Comparison of ENCODE assay signal across 1 cellular context in genomic region chr10:17655567-17656146, GRCh38.
TF ChIP-seq lines count a peak whose summit lies in the region.

No MANE protein-coding gene starts in this region.

TF ChIP-seq in K562, 482 proteins besides CTCF, POLR2A, EP300 and RAD21 (continued from another document):
- TF ChIP-seq ATF3 (IDR thresholded peaks at IDR 0.05) (peak; percentile 94), ATF3 (CRISPR knock-in tag; conservative IDR thresholded peaks at IDR 0.05) (no peak), ZNF707 (CRISPR knock-in tag; conservative IDR thresholded peaks at IDR 0.05) (no peak), CREBBP (IDR thresholded peaks at IDR 0.05; ENCODE audit: low read depth, low read length) (no peak), ZKSCAN8 (CRISPR knock-in tag; IDR thresholded peaks at IDR 0.05) (no peak), GTF3C2 (IDR thresholded peaks at IDR 0.05; ENCODE audit: borderline replicate concordance, extremely low read depth, insufficient read length) (no peak), CREB3 (tag; conservative IDR thresholded peaks at IDR 0.05; ENCODE audit: low read depth) (no peak), ATF7 (IDR thresholded peaks at IDR 0.05) (peak; percentile 73), SMARCC2 (IDR thresholded peaks at IDR 0.05; ENCODE audit: low read depth) (peak; percentile 88), ZZZ3 (IDR thresholded peaks at IDR 0.05) (no peak), NR2C1 (IDR thresholded peaks at IDR 0.05) (no peak), NR2C1 (tag; IDR thresholded peaks at IDR 0.05) (no peak), PTBP1 (IDR thresholded peaks at IDR 0.05; ENCODE audit: low read depth, low read length) (no peak), HNRNPK (IDR thresholded peaks at IDR 0.05; ENCODE audit: low read depth, low read length, poor library complexity, severe bottlenecking) (no peak), USF1 (CRISPR knock-in tag; IDR thresholded peaks at IDR 0.05) (no peak), ZNF318 (IDR thresholded peaks at IDR 0.05; ENCODE audit: borderline replicate concordance in 1 of 2, low read depth in 1 of 2) (peak in 1 of 2 experiments; percentile 33; a peak in 1 of 4 replicates), PRMT5 (CRISPR knock-in tag; IDR thresholded peaks at IDR 0.05) (no peak), TAL1 (IDR thresholded peaks at IDR 0.05) (peak; percentile 45), JUND (IDR thresholded peaks at IDR 0.05; ENCODE audit: borderline replicate concordance, low read depth, low read length) (peak; percentile 95), JUND (tag; IDR thresholded peaks at IDR 0.05; ENCODE audit: borderline replicate concordance, low read depth, low read length) (peak; percentile 97), KAT7 (CRISPR knock-in tag; IDR thresholded peaks at IDR 0.05; ENCODE audit: borderline replicate concordance) (no peak), CHCHD3 (CRISPR knock-in tag; IDR thresholded peaks at IDR 0.05) (no peak), HDAC2 (IDR thresholded peaks at IDR 0.05) (peak; percentile 68; the same call in 1 of the 2 replicates), CREB1 (IDR thresholded peaks at IDR 0.05) (no peak), CREB1 (CRISPR knock-in tag; IDR thresholded peaks at IDR 0.05) (no peak), CREM (IDR thresholded peaks at IDR 0.05; ENCODE audit: low read depth) (0 out of 2 replicates have a peak, but pooled peaks have one; percentile 9), SREBF1 (IDR thresholded peaks at IDR 0.05; ENCODE audit: borderline replicate concordance, low read depth, low read length) (no peak), ZNF57 (CRISPR knock-in tag; IDR thresholded peaks at IDR 0.05) (no peak), ZNF12 (CRISPR knock-in tag; IDR thresholded peaks at IDR 0.05) (no peak), ASH1L (IDR thresholded peaks at IDR 0.05; ENCODE audit: borderline replicate concordance, low read depth, partially characterized antibody) (peak; percentile 37), ZNF146 (CRISPR knock-in tag; IDR thresholded peaks at IDR 0.05; ENCODE audit: unreplicated experiment) (no peak), SRSF7 (optimal IDR thresholded peaks at IDR 0.05; ENCODE audit: low read depth, low read length) (no peak), ZNF134 (CRISPR knock-in tag; conservative IDR thresholded peaks at IDR 0.05) (no peak), KAT2B (IDR thresholded peaks at IDR 0.05; ENCODE audit: low read depth, low read length) (no peak), CBX1 (IDR thresholded peaks at IDR 0.05; ENCODE audit: low read depth) (no peak), SOX6 (IDR thresholded peaks at IDR 0.05) (peak; percentile 87), FOXM1 (IDR thresholded peaks at IDR 0.05; ENCODE audit: low read depth) (peak; percentile 45; the same call in 1 of the 2 replicates), FOXM1 (CRISPR knock-in tag; IDR thresholded peaks at IDR 0.05; ENCODE audit: low read depth) (no peak)
TF ChIP-seq in K562: peak in this region for 57.
